In genomic region chr4:37244583-37245390, GRCh38 we compare ENCODE assay signal across 11 cellular contexts. TPM values are rescaled to one million over a fixed set of nuclear protein-coding genes. Genes with fewer than 3 reads are reported as not detected.
DNase-seq lines count a peak whose midpoint lies in the region; ATAC-seq and TF ChIP-seq lines count a peak whose summit lies in the region.
"Had no signal": no experiment of that assay in that cellular context is flagged by ENCODE, and none has a peak within 500 bp of the region (broad histone marks: within the 10 kb centered on the region; RNA-seq: fewer than 3 reads in every experiment).

Gene NWD2, plus strand, starts transcription at chr4:37244743. Its CDS starts 325 bp downstream, at chr4:37245068.

- H3K9me3 ChIP-seq in NT2/D1 (ENCODE audit: insufficient read depth, low read length) (no peaks in the 10 kb centered on the region), heart left ventricle (no peaks in the 10 kb centered on the region)
- no peaks in the 10 kb centered on the region for H3K9me3 ChIP-seq in CD4-positive, alpha-beta memory T cell (ENCODE audit: control insufficient read depth in 1 of 2, low read length in 2 of 2)

- H3K36me3 ChIP-seq in NT2/D1 (ENCODE audit: insufficient read depth, insufficient read length, low read length) (no peaks in the 10 kb centered on the region), heart left ventricle (no peaks in the 10 kb centered on the region)
- no peaks in the 10 kb centered on the region for H3K36me3 ChIP-seq in CD4-positive, alpha-beta memory T cell (ENCODE audit: insufficient read depth, low read length)

- no peak within 1 kb of the TSS for H3K27ac ChIP-seq in heart left ventricle
- H3K27ac ChIP-seq in CD4-positive, alpha-beta memory T cell (ENCODE audit: low read depth, low read length) = no peak within 1 kb of the TSS

- H3K27ac Mint-ChIP-seq in CD4-positive, alpha-beta memory T cell = no peak within 1 kb of the TSS

- peaks cover 15 to 23% of the 10 kb centered on the region in 2 donors for H3K27me3 Mint-ChIP-seq in CD4-positive, alpha-beta memory T cell

- H3K4me3 Mint-ChIP-seq in CD4-positive, alpha-beta memory T cell = no peak within 1 kb of the TSS

- H3K4me1 Mint-ChIP-seq in CD4-positive, alpha-beta memory T cell = peaks cover 0 to 2% (median 0%) of the 10 kb centered on the region in 4 donors

- TF ChIP-seq POLR2A in heart left ventricle (IDR thresholded peaks at IDR 0.05) = no peak

- H3K4me1 ChIP-seq in NT2/D1 (ENCODE audit: insufficient read depth, insufficient read length) (no peaks in the 10 kb centered on the region), heart left ventricle (peaks cover 0 to 17% (median 0%) of the 10 kb centered on the region in 12 donors)
- H3K4me1 ChIP-seq in CD4-positive, alpha-beta memory T cell (ENCODE audit: insufficient read depth, low read length) = no peaks in the 10 kb centered on the region

- CTCF ChIA-PET in CD4-positive, alpha-beta memory T cell (lab: Charles Lee; ENCODE audit: partially characterized antibody) = no interaction called here

- POLR2A ChIA-PET in CD4-positive, alpha-beta memory T cell (lab: Charles Lee; ENCODE audit: partially characterized antibody) = no interaction called here

- H3K36me3 Mint-ChIP-seq in CD4-positive, alpha-beta memory T cell = no peaks in the 10 kb centered on the region

- DNase-seq in ELF-1 (ENCODE audit: low read depth, low spot score) = peak; percentile 64
- DNase-seq in NT2/D1 (ENCODE audit: low read depth, low spot score) = peak; percentile 5
- DNase-seq in heart left ventricle = peak in 1 of 5 donors; percentile 18
- DNase-seq in omental fat pad (ENCODE audit: low spot score) = no peak
- DNase-seq in activated CD8-positive, alpha-beta memory T cell treated with anti-CD3 and anti-CD28 coated beads, Interleukin-2, amount 50 U/mL, for 4 hours = no peak
- no peak for DNase-seq in CD4-positive, alpha-beta memory T cell
- no peak for DNase-seq in NOMO-1 treated with DMSO at 0.1 percent for 48 hours (lab: John Stamatoyannopoulos, UW; ENCODE audit: unreplicated experiment)
- DNase-seq: DMS153 had no signal

- H3K27me3 ChIP-seq in NT2/D1 (ENCODE audit: insufficient read depth, insufficient read length) (peaks cover 38% of the 10 kb centered on the region), heart left ventricle (peaks cover 9 to 82% (median 37%) of the 10 kb centered on the region in 9 donors)
- peaks cover 5% of the 10 kb centered on the region for H3K27me3 ChIP-seq in CD4-positive, alpha-beta memory T cell (ENCODE audit: insufficient read depth, low read length)

- 0 to 1% (median 1%) methylated on average over 53 to 95 of the region's 95 CpGs for WGBS in heart left ventricle, 4 donors

- ATAC-seq in heart left ventricle = no peak
- ATAC-seq in omental fat pad (ENCODE audit: low FRiP score) = peak; percentile 59
- no peak for ATAC-seq in GM21381 (IDR thresholded peaks at IDR 0.05; ENCODE audit: unreplicated experiment)

- peak within 1 kb of the TSS; percentile 76 for H3K9ac ChIP-seq in NT2/D1 (ENCODE audit: insufficient read length, low read depth)

- intact Hi-C loops in heart left ventricle (cut with DNase I) = no loop called here
- intact Hi-C loops in CD4-positive, alpha-beta memory T cell (cut with micrococcal nuclease) = no loop called here

- H3K4me3 ChIP-seq in NT2/D1 (ENCODE audit: insufficient read length, low read depth) = peak within 1 kb of the TSS; percentile 55
- H3K4me3 ChIP-seq in heart left ventricle = peak within 1 kb of the TSS in 7 of 12 donors; percentile 10 to 31 (median 22)
- no peak within 1 kb of the TSS for H3K4me3 ChIP-seq in CD4-positive, alpha-beta memory T cell (ENCODE audit: low read length in 2 of 2)

- peaks cover 0 to 4% (median 0%) of the 10 kb centered on the region in 8 donors for H3K9me3 Mint-ChIP-seq in CD4-positive, alpha-beta memory T cell

- TF ChIP-seq CTCF in heart left ventricle (IDR thresholded peaks at IDR 0.05) (no peak), omental fat pad (IDR thresholded peaks at IDR 0.05) (no peak)

RNA-seq across cellular contexts. Expression of gene NWD2, which starts in this region (rescaled TPM):
- total RNA-seq in heart left ventricle (under 1 TPM in 4 of 9 donors, not detected in 5; 0.02 to 0.16 (median 0.09) TPM), omental fat pad (10 to 100 TPM in 2 of 4 donors, 1 to 10 TPM in 2; 2.0 to 21.2 (median 11.4) TPM)
- under 1 TPM; under 0.01 to 0.08 TPM for polyA plus RNA-seq in heart left ventricle
- not detected for total RNA-seq in CD4-positive, alpha-beta memory T cell
- polyA plus RNA-seq in CD4-positive, alpha-beta memory T cell = not detected
- total RNA-seq: dermis microvascular lymphatic vessel endothelial cell, OCI-LY7 had no signal

Comparison
In these comparisons a context has a peak if more than half of its experiments do, and no peak if none do; other contexts are left out.
1. DNase-seq: peak in ELF-1 (single experiment) and NT2/D1 (single experiment); none in omental fat pad (single experiment), activated CD8-positive, alpha-beta memory T cell treated with anti-CD3 and anti-CD28 coated beads, Interleukin-2, amount 50 U/mL, for 4 hours (single experiment), CD4-positive, alpha-beta memory T cell (0 of 5) and NOMO-1 treated with DMSO at 0.1 percent for 48 hours (single experiment).
2. H3K4me3 ChIP-seq: peak in NT2/D1 (single experiment) and heart left ventricle (7 of 12); none in CD4-positive, alpha-beta memory T cell (0 of 2).